ENCODE assay signal across 1 cellular context in genomic region chr7:105012503-105013282, GRCh38.
A peak's percentile ranks its signal among the peaks of the same experiment; 100 is the strongest.
TF ChIP-seq lines count a peak whose summit lies in the region.

No MANE protein-coding gene starts in this region.

TF ChIP-seq in H1, 55 proteins besides CTCF, POLR2A, EP300 and RAD21:
- no peak; the same call in 1 of the 2 replicates for TF ChIP-seq CHD1 (IDR thresholded peaks at IDR 0.05; ENCODE audit: low read depth, low read length)
- TF ChIP-seq, protein P1, sequence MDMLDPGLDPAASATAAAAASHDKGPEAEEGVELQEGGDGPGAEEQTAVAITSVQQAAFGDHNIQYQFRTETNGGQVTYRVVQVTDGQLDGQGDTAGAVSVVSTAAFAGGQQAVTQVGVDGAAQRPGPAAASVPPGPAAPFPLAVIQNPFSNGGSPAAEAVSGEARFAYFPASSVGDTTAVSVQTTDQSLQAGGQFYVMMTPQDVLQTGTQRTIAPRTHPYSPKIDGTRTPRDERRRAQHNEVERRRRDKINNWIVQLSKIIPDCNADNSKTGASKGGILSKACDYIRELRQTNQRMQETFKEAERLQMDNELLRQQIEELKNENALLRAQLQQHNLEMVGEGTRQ (IDR thresholded peaks at IDR 0.05; ENCODE audit: low read length) = peak; percentile 80
- TF ChIP-seq GTF2F1 (IDR thresholded peaks at IDR 0.05; ENCODE audit: borderline replicate concordance, low read depth, low read length) = peak; percentile 83
- no peak for TF ChIP-seq KDM5A (IDR thresholded peaks at IDR 0.05; ENCODE audit: low read length)
- peak; percentile 83 for TF ChIP-seq TAF1 (IDR thresholded peaks at IDR 0.05; ENCODE audit: low read depth, low read length)
- TF ChIP-seq SP2 (IDR thresholded peaks at IDR 0.05; ENCODE audit: low read length) = no peak
- no peak for TF ChIP-seq RXRA (IDR thresholded peaks at IDR 0.05; ENCODE audit: insufficient read depth, low read depth, low read length)
- TF ChIP-seq HDAC6 (IDR thresholded peaks at IDR 0.05; ENCODE audit: low read depth, low read length) = no peak
- peak; percentile 97 for TF ChIP-seq TEAD4 (IDR thresholded peaks at IDR 0.05; ENCODE audit: low read depth, low read length)
- TF ChIP-seq SIRT6 (IDR thresholded peaks at IDR 0.05; ENCODE audit: low read length) = no peak
- TF ChIP-seq BACH1 (IDR thresholded peaks at IDR 0.05; ENCODE audit: low read length) = peak; percentile 27; the same call in 1 of the 2 replicates
- 0 out of 2 replicates have a peak, but pooled peaks have one; percentile 41 for TF ChIP-seq TCF12 (IDR thresholded peaks at IDR 0.05; ENCODE audit: low read depth, low read length)
- TF ChIP-seq CTBP2 (IDR thresholded peaks at IDR 0.05; ENCODE audit: borderline replicate concordance, insufficient read depth, insufficient read length, low read length) = peak; percentile 78
- TF ChIP-seq, protein P2, sequence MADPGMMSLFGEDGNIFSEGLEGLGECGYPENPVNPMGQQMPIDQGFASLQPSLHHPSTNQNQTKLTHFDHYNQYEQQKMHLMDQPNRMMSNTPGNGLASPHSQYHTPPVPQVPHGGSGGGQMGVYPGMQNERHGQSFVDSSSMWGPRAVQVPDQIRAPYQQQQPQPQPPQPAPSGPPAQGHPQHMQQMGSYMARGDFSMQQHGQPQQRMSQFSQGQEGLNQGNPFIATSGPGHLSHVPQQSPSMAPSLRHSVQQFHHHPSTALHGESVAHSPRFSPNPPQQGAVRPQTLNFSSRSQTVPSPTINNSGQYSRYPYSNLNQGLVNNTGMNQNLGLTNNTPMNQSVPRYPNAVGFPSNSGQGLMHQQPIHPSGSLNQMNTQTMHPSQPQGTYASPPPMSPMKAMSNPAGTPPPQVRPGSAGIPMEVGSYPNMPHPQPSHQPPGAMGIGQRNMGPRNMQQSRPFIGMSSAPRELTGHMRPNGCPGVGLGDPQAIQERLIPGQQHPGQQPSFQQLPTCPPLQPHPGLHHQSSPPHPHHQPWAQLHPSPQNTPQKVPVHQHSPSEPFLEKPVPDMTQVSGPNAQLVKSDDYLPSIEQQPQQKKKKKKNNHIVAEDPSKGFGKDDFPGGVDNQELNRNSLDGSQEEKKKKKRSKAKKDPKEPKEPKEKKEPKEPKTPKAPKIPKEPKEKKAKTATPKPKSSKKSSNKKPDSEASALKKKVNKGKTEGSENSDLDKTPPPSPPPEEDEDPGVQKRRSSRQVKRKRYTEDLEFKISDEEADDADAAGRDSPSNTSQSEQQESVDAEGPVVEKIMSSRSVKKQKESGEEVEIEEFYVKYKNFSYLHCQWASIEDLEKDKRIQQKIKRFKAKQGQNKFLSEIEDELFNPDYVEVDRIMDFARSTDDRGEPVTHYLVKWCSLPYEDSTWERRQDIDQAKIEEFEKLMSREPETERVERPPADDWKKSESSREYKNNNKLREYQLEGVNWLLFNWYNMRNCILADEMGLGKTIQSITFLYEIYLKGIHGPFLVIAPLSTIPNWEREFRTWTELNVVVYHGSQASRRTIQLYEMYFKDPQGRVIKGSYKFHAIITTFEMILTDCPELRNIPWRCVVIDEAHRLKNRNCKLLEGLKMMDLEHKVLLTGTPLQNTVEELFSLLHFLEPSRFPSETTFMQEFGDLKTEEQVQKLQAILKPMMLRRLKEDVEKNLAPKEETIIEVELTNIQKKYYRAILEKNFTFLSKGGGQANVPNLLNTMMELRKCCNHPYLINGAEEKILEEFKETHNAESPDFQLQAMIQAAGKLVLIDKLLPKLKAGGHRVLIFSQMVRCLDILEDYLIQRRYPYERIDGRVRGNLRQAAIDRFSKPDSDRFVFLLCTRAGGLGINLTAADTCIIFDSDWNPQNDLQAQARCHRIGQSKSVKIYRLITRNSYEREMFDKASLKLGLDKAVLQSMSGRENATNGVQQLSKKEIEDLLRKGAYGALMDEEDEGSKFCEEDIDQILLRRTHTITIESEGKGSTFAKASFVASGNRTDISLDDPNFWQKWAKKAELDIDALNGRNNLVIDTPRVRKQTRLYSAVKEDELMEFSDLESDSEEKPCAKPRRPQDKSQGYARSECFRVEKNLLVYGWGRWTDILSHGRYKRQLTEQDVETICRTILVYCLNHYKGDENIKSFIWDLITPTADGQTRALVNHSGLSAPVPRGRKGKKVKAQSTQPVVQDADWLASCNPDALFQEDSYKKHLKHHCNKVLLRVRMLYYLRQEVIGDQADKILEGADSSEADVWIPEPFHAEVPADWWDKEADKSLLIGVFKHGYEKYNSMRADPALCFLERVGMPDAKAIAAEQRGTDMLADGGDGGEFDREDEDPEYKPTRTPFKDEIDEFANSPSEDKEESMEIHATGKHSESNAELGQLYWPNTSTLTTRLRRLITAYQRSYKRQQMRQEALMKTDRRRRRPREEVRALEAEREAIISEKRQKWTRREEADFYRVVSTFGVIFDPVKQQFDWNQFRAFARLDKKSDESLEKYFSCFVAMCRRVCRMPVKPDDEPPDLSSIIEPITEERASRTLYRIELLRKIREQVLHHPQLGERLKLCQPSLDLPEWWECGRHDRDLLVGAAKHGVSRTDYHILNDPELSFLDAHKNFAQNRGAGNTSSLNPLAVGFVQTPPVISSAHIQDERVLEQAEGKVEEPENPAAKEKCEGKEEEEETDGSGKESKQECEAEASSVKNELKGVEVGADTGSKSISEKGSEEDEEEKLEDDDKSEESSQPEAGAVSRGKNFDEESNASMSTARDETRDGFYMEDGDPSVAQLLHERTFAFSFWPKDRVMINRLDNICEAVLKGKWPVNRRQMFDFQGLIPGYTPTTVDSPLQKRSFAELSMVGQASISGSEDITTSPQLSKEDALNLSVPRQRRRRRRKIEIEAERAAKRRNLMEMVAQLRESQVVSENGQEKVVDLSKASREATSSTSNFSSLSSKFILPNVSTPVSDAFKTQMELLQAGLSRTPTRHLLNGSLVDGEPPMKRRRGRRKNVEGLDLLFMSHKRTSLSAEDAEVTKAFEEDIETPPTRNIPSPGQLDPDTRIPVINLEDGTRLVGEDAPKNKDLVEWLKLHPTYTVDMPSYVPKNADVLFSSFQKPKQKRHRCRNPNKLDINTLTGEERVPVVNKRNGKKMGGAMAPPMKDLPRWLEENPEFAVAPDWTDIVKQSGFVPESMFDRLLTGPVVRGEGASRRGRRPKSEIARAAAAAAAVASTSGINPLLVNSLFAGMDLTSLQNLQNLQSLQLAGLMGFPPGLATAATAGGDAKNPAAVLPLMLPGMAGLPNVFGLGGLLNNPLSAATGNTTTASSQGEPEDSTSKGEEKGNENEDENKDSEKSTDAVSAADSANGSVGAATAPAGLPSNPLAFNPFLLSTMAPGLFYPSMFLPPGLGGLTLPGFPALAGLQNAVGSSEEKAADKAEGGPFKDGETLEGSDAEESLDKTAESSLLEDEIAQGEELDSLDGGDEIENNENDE (IDR thresholded peaks at IDR 0.05; ENCODE audit: insufficient replicate concordance, low read length) = no peak
- no peak for TF ChIP-seq CBX5 (IDR thresholded peaks at IDR 0.05; ENCODE audit: low read depth, low read length)
- TF ChIP-seq GABPA (IDR thresholded peaks at IDR 0.05; ENCODE audit: borderline replicate concordance, insufficient read depth, low read length) = no peak
- peak; percentile 98 for TF ChIP-seq MAX (IDR thresholded peaks at IDR 0.05)
- TF ChIP-seq RBBP5 (IDR thresholded peaks at IDR 0.05; ENCODE audit: borderline replicate concordance, low read depth, low read length) = peak; percentile 40; the same call in 1 of the 2 replicates
- peak; percentile 88 for TF ChIP-seq TBP (IDR thresholded peaks at IDR 0.05; ENCODE audit: low read depth, low read length)
- peak; percentile 90 for TF ChIP-seq JUN (IDR thresholded peaks at IDR 0.05; ENCODE audit: low read depth, low read length)
- TF ChIP-seq KDM4A (IDR thresholded peaks at IDR 0.05; ENCODE audit: low read depth, low read length, severe bottlenecking) = peak; percentile 43
- 0 out of 2 replicates have a peak, but pooled peaks have one; percentile 6 for TF ChIP-seq NRF1 (IDR thresholded peaks at IDR 0.05; ENCODE audit: low read depth, low read length)
- no peak for TF ChIP-seq SUZ12 (IDR thresholded peaks at IDR 0.05; ENCODE audit: low read length)
- TF ChIP-seq JUND (IDR thresholded peaks at IDR 0.05; ENCODE audit: low read length) = peak; percentile 98
- TF ChIP-seq ZNF274 (IDR thresholded peaks at IDR 0.05; ENCODE audit: borderline replicate concordance, extremely low read depth, low read length) = no peak
- no peak; the same call in 1 of the 2 replicates for TF ChIP-seq SP1 (IDR thresholded peaks at IDR 0.05; ENCODE audit: low read depth, low read length)
- TF ChIP-seq PHF8 (conservative IDR thresholded peaks at IDR 0.05; ENCODE audit: low read depth, low read length) = peak; percentile 91
- TF ChIP-seq FOSL1 (IDR thresholded peaks at IDR 0.05; ENCODE audit: insufficient read depth, low read depth, low read length) = no peak
- TF ChIP-seq EGR1 (IDR thresholded peaks at IDR 0.05; ENCODE audit: borderline replicate concordance, low read depth, low read length) = no peak
- TF ChIP-seq EZH2 (IDR thresholded peaks at IDR 0.05; ENCODE audit: low read depth, low read length, severe bottlenecking) = no peak
- no peak; a peak in 1 of 4 replicates for TF ChIP-seq HDAC2 (IDR thresholded peaks at IDR 0.05; ENCODE audit: borderline replicate concordance in 1 of 2, low read depth in 2 of 2, low read length in 2 of 2)
- TF ChIP-seq RNF2 (IDR thresholded peaks at IDR 0.05; ENCODE audit: borderline replicate concordance, low read depth, low read length, missing control alignments, poor library complexity, severe bottlenecking) = no peak
- peak; percentile 48; the same call in 1 of the 2 replicates for TF ChIP-seq KDM1A (IDR thresholded peaks at IDR 0.05; ENCODE audit: borderline replicate concordance, low read length)
- no peak; the same call in 1 of the 2 replicates for TF ChIP-seq RFX5 (IDR thresholded peaks at IDR 0.05; ENCODE audit: borderline replicate concordance, low read depth, low read length)
- TF ChIP-seq NANOG (IDR thresholded peaks at IDR 0.05; ENCODE audit: insufficient read depth, low read depth, low read length, poor library complexity, severe bottlenecking) = no peak
- TF ChIP-seq CBX8 (IDR thresholded peaks at IDR 0.05; ENCODE audit: borderline replicate concordance, low read depth, low read length) = no peak
- TF ChIP-seq, protein P3, sequence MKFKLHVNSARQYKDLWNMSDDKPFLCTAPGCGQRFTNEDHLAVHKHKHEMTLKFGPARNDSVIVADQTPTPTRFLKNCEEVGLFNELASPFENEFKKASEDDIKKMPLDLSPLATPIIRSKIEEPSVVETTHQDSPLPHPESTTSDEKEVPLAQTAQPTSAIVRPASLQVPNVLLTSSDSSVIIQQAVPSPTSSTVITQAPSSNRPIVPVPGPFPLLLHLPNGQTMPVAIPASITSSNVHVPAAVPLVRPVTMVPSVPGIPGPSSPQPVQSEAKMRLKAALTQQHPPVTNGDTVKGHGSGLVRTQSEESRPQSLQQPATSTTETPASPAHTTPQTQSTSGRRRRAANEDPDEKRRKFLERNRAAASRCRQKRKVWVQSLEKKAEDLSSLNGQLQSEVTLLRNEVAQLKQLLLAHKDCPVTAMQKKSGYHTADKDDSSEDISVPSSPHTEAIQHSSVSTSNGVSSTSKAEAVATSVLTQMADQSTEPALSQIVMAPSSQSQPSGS (IDR thresholded peaks at IDR 0.05; ENCODE audit: low read length) = peak; percentile 100
- TF ChIP-seq SRF (IDR thresholded peaks at IDR 0.05; ENCODE audit: low read depth, low read length) = no peak
- TF ChIP-seq SP4 (IDR thresholded peaks at IDR 0.05; ENCODE audit: low read length) = no peak
- peak in 1 of 2 experiments; percentile 92; a peak in 2 of 4 replicates for TF ChIP-seq SIN3A (conservative IDR thresholded peaks at IDR 0.05 in 1 of 2, IDR thresholded peaks at IDR 0.05 in 1 of 2; ENCODE audit: low read depth in 1 of 2, low read length in 2 of 2)
- TF ChIP-seq, protein P4, sequence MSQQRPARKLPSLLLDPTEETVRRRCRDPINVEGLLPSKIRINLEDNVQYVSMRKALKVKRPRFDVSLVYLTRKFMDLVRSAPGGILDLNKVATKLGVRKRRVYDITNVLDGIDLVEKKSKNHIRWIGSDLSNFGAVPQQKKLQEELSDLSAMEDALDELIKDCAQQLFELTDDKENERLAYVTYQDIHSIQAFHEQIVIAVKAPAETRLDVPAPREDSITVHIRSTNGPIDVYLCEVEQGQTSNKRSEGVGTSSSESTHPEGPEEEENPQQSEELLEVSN (IDR thresholded peaks at IDR 0.05) = no peak
- no peak for TF ChIP-seq SAP30 (IDR thresholded peaks at IDR 0.05; ENCODE audit: insufficient read depth, insufficient replicate concordance, low read length)
- TF ChIP-seq TAF7 (optimal IDR thresholded peaks at IDR 0.05; ENCODE audit: borderline replicate concordance, low read depth, low read length) = no peak
- peak; percentile 66; the same call in 1 of the 2 replicates for TF ChIP-seq CHD2 (IDR thresholded peaks at IDR 0.05; ENCODE audit: low read length)
- TF ChIP-seq BRCA1 (IDR thresholded peaks at IDR 0.05; ENCODE audit: low read depth, low read length) = no peak
- TF ChIP-seq BCL11A (IDR thresholded peaks at IDR 0.05; ENCODE audit: low read depth in 2 of 2, low read length in 2 of 2) = no peak
- TF ChIP-seq ASH2L (IDR thresholded peaks at IDR 0.05; ENCODE audit: low read length) = peak; percentile 91
- peak; percentile 98 for TF ChIP-seq YY1 (IDR thresholded peaks at IDR 0.05; ENCODE audit: low read depth, low read length)
- no peak; the same call in none of the 2 replicates for TF ChIP-seq CREB1 (IDR thresholded peaks at IDR 0.05)
- no peak for TF ChIP-seq SIX5 (IDR thresholded peaks at IDR 0.05; ENCODE audit: low read depth, low read length)
- TF ChIP-seq CEBPB (IDR thresholded peaks at IDR 0.05; ENCODE audit: low read depth, low read length) = no peak
- TF ChIP-seq POU5F1 (IDR thresholded peaks at IDR 0.05; ENCODE audit: low read depth, low read length) = no peak
- TF ChIP-seq MAFK (IDR thresholded peaks at IDR 0.05; ENCODE audit: low read depth, low read length) = 0 out of 2 replicates have a peak, but pooled peaks have one; percentile 9
- TF ChIP-seq POLR2AphosphoS5 (IDR thresholded peaks at IDR 0.05; ENCODE audit: low read depth, low read length) = peak; percentile 88
- TF ChIP-seq, protein P5, sequence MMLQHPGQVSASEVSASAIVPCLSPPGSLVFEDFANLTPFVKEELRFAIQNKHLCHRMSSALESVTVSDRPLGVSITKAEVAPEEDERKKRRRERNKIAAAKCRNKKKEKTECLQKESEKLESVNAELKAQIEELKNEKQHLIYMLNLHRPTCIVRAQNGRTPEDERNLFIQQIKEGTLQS (IDR thresholded peaks at IDR 0.05; ENCODE audit: insufficient read depth, low read depth, low read length) = 0 out of 2 replicates have a peak, but pooled peaks have one; percentile 19
